In the genomic region with DNA sequence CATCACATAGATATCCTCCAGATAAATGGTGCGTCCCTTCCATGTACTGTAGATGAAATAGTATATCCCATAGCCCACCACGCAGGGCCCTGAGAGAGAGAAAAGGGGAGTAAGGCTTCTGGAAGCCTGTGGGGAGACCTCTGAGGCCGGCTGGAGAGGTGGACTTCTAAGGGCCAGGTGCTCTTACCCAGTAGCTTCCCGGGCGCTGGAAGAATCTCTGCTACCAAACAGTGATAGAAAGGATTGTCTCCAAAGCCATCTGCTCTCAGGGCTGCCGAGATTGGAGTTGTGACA, we compare ENCODE assay signal across 8 cellular contexts. TPM values are rescaled to one million over a fixed set of nuclear protein-coding genes. Genes with fewer than 3 reads are reported as not detected.
DNase-seq lines count a peak whose midpoint lies in the region; ATAC-seq and TF ChIP-seq lines count a peak whose summit lies in the region.

No MANE protein-coding gene starts in this region.

- no peak for TF ChIP-seq CTCF in brain microvascular endothelial cell (IDR thresholded peaks at IDR 0.05; ENCODE audit: low read depth, low read length, missing control alignments)
- no peak for TF ChIP-seq CTCF in lower lobe of right lung (IDR thresholded peaks at IDR 0.05)
- TF ChIP-seq CTCF in type B pancreatic cell (conservative IDR thresholded peaks at IDR 0.05), result no peak

- in situ Hi-C loops in brain microvascular endothelial cell (cut with HindIII; ENCODE audit: low pct_ligation_motif_present, low sequenced_read_pairs), result no loop called here

- H3K27ac Mint-ChIP-seq in type B pancreatic cell, result peak overlapping the region; percentile 92

- no peak for DNase-seq in activated T-cell treated with anti-CD3 and anti-CD28 coated beads, Interleukin-2, amount 50 U/mL, for 4 hours
- DNase-seq in activated T-cell treated with anti-CD3 and anti-CD28 coated beads, Interleukin-2, amount 50 U/mL, for 1 hour, result no peak
- DNase-seq in brain microvascular endothelial cell (no peak), lower lobe of right lung (no peak), type B pancreatic cell (ENCODE audit: extremely low spot score, unreplicated experiment) (no peak), iPS-NIHi11 (ENCODE audit: low spot score) (no peak), NCI-H2107 treated with DMSO at 0.1 percent for 48 hours (lab: John Stamatoyannopoulos, UW; ENCODE audit: unreplicated experiment) (no peak), left colon (no peak)

- no peak for ATAC-seq in activated T-cell treated with anti-CD3 and anti-CD28 coated beads, Interleukin-2, amount 50 U/mL, for 4 hours
- ATAC-seq in lower lobe of right lung, result no peak
- no peak for ATAC-seq in left colon

- H3K4me3 ChIP-seq in brain microvascular endothelial cell (ENCODE audit: low read depth, low read length), result peak overlapping the region; percentile 82
- H3K4me3 ChIP-seq in lower lobe of right lung, result peak overlapping the region; percentile 78

- peak overlapping the region; percentile 87 for H3K4me3 Mint-ChIP-seq in activated T-cell treated with anti-CD3 and anti-CD28 coated beads, Interleukin-2, amount 50 U/mL, for 4 hours
- peak overlapping the region; percentile 94 for H3K4me3 Mint-ChIP-seq in type B pancreatic cell

- no peaks in the 10 kb centered on the region for H3K9me3 ChIP-seq in lower lobe of right lung

- H3K36me3 ChIP-seq in brain microvascular endothelial cell (replicated peaks), result no peaks in the 10 kb centered on the region
- peaks cover 12% of the 10 kb centered on the region for H3K36me3 ChIP-seq in lower lobe of right lung

- peaks cover 17% of the 10 kb centered on the region for H3K4me1 ChIP-seq in lower lobe of right lung

- no peaks in the 10 kb centered on the region for H3K36me3 Mint-ChIP-seq in activated T-cell treated with anti-CD3 and anti-CD28 coated beads, Interleukin-2, amount 50 U/mL, for 4 hours (ENCODE audit: insufficient read depth)
- H3K36me3 Mint-ChIP-seq in type B pancreatic cell, result peaks cover 4% of the 10 kb centered on the region

- H3K27me3 Mint-ChIP-seq in activated T-cell treated with anti-CD3 and anti-CD28 coated beads, Interleukin-2, amount 50 U/mL, for 4 hours (ENCODE audit: low read depth), result no peaks in the 10 kb centered on the region
- H3K27me3 Mint-ChIP-seq in type B pancreatic cell, result no peaks in the 10 kb centered on the region

- no peaks in the 10 kb centered on the region for H3K9me3 Mint-ChIP-seq in activated T-cell treated with anti-CD3 and anti-CD28 coated beads, Interleukin-2, amount 50 U/mL, for 4 hours
- H3K9me3 Mint-ChIP-seq in type B pancreatic cell, result no peaks in the 10 kb centered on the region

- peaks cover 17% of the 10 kb centered on the region for H3K4me1 Mint-ChIP-seq in activated T-cell treated with anti-CD3 and anti-CD28 coated beads, Interleukin-2, amount 50 U/mL, for 4 hours (ENCODE audit: low read depth)
- H3K4me1 Mint-ChIP-seq in type B pancreatic cell (ENCODE audit: unreplicated experiment), result peaks cover 5% of the 10 kb centered on the region

- intact Hi-C loops in lower lobe of right lung (cut with DNase I) (no loop called here), left colon (cut with DNase I, micrococcal nuclease) (no loop called here)

- H3K27me3 ChIP-seq in brain microvascular endothelial cell (replicated peaks), result no peaks in the 10 kb centered on the region
- H3K27me3 ChIP-seq in lower lobe of right lung (ENCODE audit: low read depth), result no peaks in the 10 kb centered on the region

- H3K27ac ChIP-seq in brain microvascular endothelial cell (no peak overlapping the region), lower lobe of right lung (peak overlapping the region; percentile 93)

RNA-seq across cellular contexts. Expression of a gene that starts 0.7 kb away (rescaled TPM):
- total RNA-seq in activated T-cell treated with anti-CD3 and anti-CD28 coated beads, Interleukin-2, amount 50 U/mL, for 4 hours, result 10 to 100 TPM; 14.9 to 18.1 (median 16.8) TPM
- 86.3 TPM for total RNA-seq in lower lobe of right lung
- 94.1 and 104 TPM in 2 replicates for total RNA-seq in type B pancreatic cell (ENCODE audit: low replicate concordance)
- 10 to 100 TPM; 60.8 to 78.3 TPM for total RNA-seq in left colon

RNA-seq across cellular contexts. Expression of a gene that starts 3.0 kb away (rescaled TPM):
- total RNA-seq in activated T-cell treated with anti-CD3 and anti-CD28 coated beads, Interleukin-2, amount 50 U/mL, for 4 hours, result not detected
- total RNA-seq in lower lobe of right lung, result not detected
- total RNA-seq in type B pancreatic cell (ENCODE audit: low replicate concordance), result 2.0 and 3.0 TPM in 2 replicates
- total RNA-seq in left colon, result not detected

RNA-seq across cellular contexts. Expression of a gene that starts 12.2 kb away (rescaled TPM):
- 10 to 100 TPM; 53.7 to 57.6 (median 54.2) TPM for total RNA-seq in activated T-cell treated with anti-CD3 and anti-CD28 coated beads, Interleukin-2, amount 50 U/mL, for 4 hours
- 36.0 TPM for total RNA-seq in lower lobe of right lung
- 37.1 and 44.2 TPM in 2 replicates for total RNA-seq in type B pancreatic cell (ENCODE audit: low replicate concordance)
- total RNA-seq in left colon, result 10 to 100 TPM; 24.9 to 29.5 TPM

RNA-seq across cellular contexts. Expression of a gene that starts 23.8 kb away (rescaled TPM):
- under 1 TPM; 0.10 to 0.24 (median 0.13) TPM for total RNA-seq in activated T-cell treated with anti-CD3 and anti-CD28 coated beads, Interleukin-2, amount 50 U/mL, for 4 hours
- total RNA-seq in lower lobe of right lung (3.1 TPM), type B pancreatic cell (ENCODE audit: low replicate concordance) (1.9 and 4.8 TPM in 2 replicates), left colon (1 to 10 TPM in 1 of 2 donors, under 1 TPM in 1; 0.55 to 1.4 TPM)

RNA-seq across cellular contexts. Expression of a gene that starts 37.0 kb away (rescaled TPM):
- under 1 TPM; 0.20 to 0.38 (median 0.24) TPM for total RNA-seq in activated T-cell treated with anti-CD3 and anti-CD28 coated beads, Interleukin-2, amount 50 U/mL, for 4 hours
- 0.47 TPM for total RNA-seq in lower lobe of right lung
- 0.77 and 4.0 TPM in 2 replicates for total RNA-seq in type B pancreatic cell (ENCODE audit: low replicate concordance)
- total RNA-seq in left colon, result under 1 TPM; 0.58 to 0.84 TPM
